23 cellular contexts compared by ENCODE assay signal in genomic region chrX:337331-337831, GRCh38. TPM values are rescaled to one million over a fixed set of nuclear protein-coding genes. Genes with fewer than 3 reads are reported as not detected.
DNase-seq lines count a peak whose midpoint lies in the region; ATAC-seq and TF ChIP-seq lines count a peak whose summit lies in the region.
"Had no signal": no experiment of that assay in that cellular context is flagged by ENCODE, and none has a peak within 500 bp of the region (broad histone marks: within the 10 kb centered on the region; RNA-seq: fewer than 3 reads in every experiment).

No MANE protein-coding gene starts in this region.

- ATAC-seq in upper lobe of right lung = no peak
- ATAC-seq: GM12878 had no signal

- no peaks in the 10 kb centered on the region for H3K9me3 ChIP-seq in left ventricle myocardium inferior (replicated peaks)
- no peaks in the 10 kb centered on the region for H3K9me3 ChIP-seq in mesenchymal stem cell (ENCODE audit: control insufficient read depth, low read length)
- H3K9me3 ChIP-seq in upper lobe of right lung = no peaks in the 10 kb centered on the region
- no peaks in the 10 kb centered on the region for H3K9me3 ChIP-seq in A673 (ENCODE audit: low read depth, low read length, poor library complexity, severe bottlenecking)
- H3K9me3 ChIP-seq: HAP-1, SJCRH30 had no signal

- CTCF ChIA-PET in A673 (lab: Charles Lee) = no interaction called here

- H3K4me3 ChIP-seq in left ventricle myocardium inferior = no peak overlapping the region
- peak overlapping the region in 1 of 2 experiments; percentile 18 for H3K4me3 ChIP-seq in mesenchymal stem cell (ENCODE audit: insufficient read depth in 1 of 2, low read depth in 1 of 2, low read length in 2 of 2)
- no peak overlapping the region for H3K4me3 ChIP-seq in upper lobe of right lung
- H3K4me3 ChIP-seq in A673 (ENCODE audit: low read depth, low read length, poor library complexity, severe bottlenecking) = no peak overlapping the region
- H3K4me3 ChIP-seq: GM12878, GM23248, HAP-1, SJCRH30 had no signal

- no peak overlapping the region for H3K4me3 Mint-ChIP-seq in activated naive CD4-positive, alpha-beta T cell treated with anti-CD3 and anti-CD28 coated beads, Interleukin-2, amount 50 U/mL, for 24 hours

- H2AFZ ChIP-seq in mesenchymal stem cell (ENCODE audit: low read depth, low read length) = no peak overlapping the region
- H2AFZ ChIP-seq: GM23248 had no signal

- TF ChIP-seq CTCF in left ventricle myocardium inferior (IDR thresholded peaks at IDR 0.05; ENCODE audit: borderline replicate concordance) (no peak), upper lobe of right lung (IDR thresholded peaks at IDR 0.05) (no peak), A673 (conservative IDR thresholded peaks at IDR 0.05; ENCODE audit: low read depth, low read length) (no peak)

- no peak overlapping the region for H2BK12ac ChIP-seq in mesenchymal stem cell (ENCODE audit: low read length in 2 of 2)

- H3K27me3 ChIP-seq in left ventricle myocardium inferior (ENCODE audit: low read depth) (no peaks in the 10 kb centered on the region), mesenchymal stem cell (ENCODE audit: control insufficient read depth in 1 of 2, insufficient read depth in 1 of 2, low read length in 2 of 2) (no peaks in the 10 kb centered on the region), upper lobe of right lung (no peaks in the 10 kb centered on the region), A673 (replicated peaks; ENCODE audit: insufficient read depth, low read depth, low read length, poor library complexity) (no peaks in the 10 kb centered on the region)
- H3K27me3 ChIP-seq: SJCRH30 had no signal

- no peak overlapping the region for H2BK120ac ChIP-seq in mesenchymal stem cell (ENCODE audit: low read depth, low read length)

- H3K36me3 Mint-ChIP-seq in activated naive CD4-positive, alpha-beta T cell treated with anti-CD3 and anti-CD28 coated beads, Interleukin-2, amount 50 U/mL, for 24 hours = peaks cover 4% of the 10 kb centered on the region

- H3K79me1 ChIP-seq in mesenchymal stem cell (replicated peaks; ENCODE audit: low read length, poor library complexity, severe bottlenecking) = peaks cover 2% of the 10 kb centered on the region

- no peak overlapping the region for H2AK5ac ChIP-seq in mesenchymal stem cell (ENCODE audit: low read length, severe bottlenecking)

- H3K36me3 ChIP-seq in left ventricle myocardium inferior (peaks cover 66% of the 10 kb centered on the region), mesenchymal stem cell (ENCODE audit: control insufficient read depth in 1 of 2, insufficient read depth in 2 of 2, low read depth in 1 of 2, low read length in 2 of 2) (peaks cover 0 to 83% of the 10 kb centered on the region in 2 experiments), upper lobe of right lung (no peaks in the 10 kb centered on the region), A673 (ENCODE audit: insufficient read depth, low read length, poor library complexity, severe bottlenecking) (no peaks in the 10 kb centered on the region)

- POLR2A ChIA-PET in A673 (lab: Charles Lee; ENCODE audit: low non-redundant PET) = no interaction called here

- no peaks in the 10 kb centered on the region for H3K9me3 Mint-ChIP-seq in activated naive CD4-positive, alpha-beta T cell treated with anti-CD3 and anti-CD28 coated beads, Interleukin-2, amount 50 U/mL, for 24 hours

- H3K27me3 Mint-ChIP-seq in activated naive CD4-positive, alpha-beta T cell treated with anti-CD3 and anti-CD28 coated beads, Interleukin-2, amount 50 U/mL, for 24 hours = no peaks in the 10 kb centered on the region
- H3K27me3 Mint-ChIP-seq: CD4-positive, CD25-positive, alpha-beta regulatory T cell had no signal

- H3K4me1 Mint-ChIP-seq in activated naive CD4-positive, alpha-beta T cell treated with anti-CD3 and anti-CD28 coated beads, Interleukin-2, amount 50 U/mL, for 24 hours = no peaks in the 10 kb centered on the region
- H3K4me1 Mint-ChIP-seq: CD4-positive, CD25-positive, alpha-beta regulatory T cell had no signal

- H4K8ac ChIP-seq in mesenchymal stem cell (ENCODE audit: low read length) = no peak overlapping the region

- H3K14ac ChIP-seq in mesenchymal stem cell (ENCODE audit: low read length in 2 of 2) = no peak overlapping the region

- BruUV-seq in A673 (replicated peaks; lab: Mats Ljungman, UMichigan) = no TSS peak

- no peaks in the 10 kb centered on the region for H3K4me1 ChIP-seq in left ventricle myocardium inferior
- H3K4me1 ChIP-seq in mesenchymal stem cell (ENCODE audit: control insufficient read depth, insufficient read depth, low read depth, low read length) = no peaks in the 10 kb centered on the region
- no peaks in the 10 kb centered on the region for H3K4me1 ChIP-seq in upper lobe of right lung
- no peaks in the 10 kb centered on the region for H3K4me1 ChIP-seq in A673 (ENCODE audit: insufficient read depth, low read length, poor library complexity, severe bottlenecking)
- H3K4me1 ChIP-seq: HAP-1, SJCRH30 had no signal

- DNase-seq in activated naive CD4-positive, alpha-beta T cell treated with Interleukin-2 at 50 U/mL for 16 hours = no peak
- DNase-seq in left ventricle myocardium inferior (peak; percentile 9), mesenchymal stem cell (no peak), upper lobe of right lung (peak; percentile 57), NCI-H1092 treated with DMSO at 0.1 percent for 48 hours (lab: John Stamatoyannopoulos, UW) (no peak), NCI-H128 (lab: John Stamatoyannopoulos, UW; ENCODE audit: unreplicated experiment) (no peak), A673 (ENCODE audit: low spot score) (no peak)
- DNase-seq: CD4-positive, CD25-positive, alpha-beta regulatory T cell; COR-L47; DMS153; GM23248; NCI-H1105 treated with DMSO at 0.1 percent for 48 hours; NCI-H187; NCI-H2107; NCI-H2227 treated with DMSO at 0.1 percent for 48 hours; NCI-H510A treated with DMSO at 0.1 percent for 48 hours; NCI-H774; RPMI8226; SJCRH30 had no signal

- H3K18ac ChIP-seq in mesenchymal stem cell (ENCODE audit: low read depth in 1 of 2, low read length in 2 of 2) = no peak overlapping the region

- H3K9ac ChIP-seq in mesenchymal stem cell (ENCODE audit: low read length) = no peak overlapping the region
- H3K9ac ChIP-seq: GM23248 had no signal

- H3K27ac Mint-ChIP-seq in activated naive CD4-positive, alpha-beta T cell treated with anti-CD3 and anti-CD28 coated beads, Interleukin-2, amount 50 U/mL, for 24 hours = peak overlapping the region; percentile 30

- H3K23ac ChIP-seq in mesenchymal stem cell (ENCODE audit: low read length in 2 of 2) = no peak overlapping the region

- no peak overlapping the region for H3K4me2 ChIP-seq in mesenchymal stem cell (ENCODE audit: low read length, poor library complexity, severe bottlenecking)

- no peak overlapping the region for H3K4ac ChIP-seq in mesenchymal stem cell (ENCODE audit: low read depth in 1 of 2, low read length in 2 of 2)

- no peak overlapping the region for H2BK5ac ChIP-seq in mesenchymal stem cell (ENCODE audit: low read depth, low read length, poor library complexity, severe bottlenecking)

- H2BK15ac ChIP-seq in mesenchymal stem cell (ENCODE audit: low read depth, poor library complexity, severe bottlenecking) = no peak overlapping the region

- H3K27ac ChIP-seq in left ventricle myocardium inferior (replicated peaks) (no peak overlapping the region), mesenchymal stem cell (ENCODE audit: low read length, poor library complexity, severe bottlenecking) (no peak overlapping the region), upper lobe of right lung (no peak overlapping the region), A673 (ENCODE audit: low read depth, low read length, poor library complexity, severe bottlenecking) (no peak overlapping the region)
- H3K27ac ChIP-seq: 22Rv1, GM23248, SJCRH30 had no signal

- H4K91ac ChIP-seq in mesenchymal stem cell (ENCODE audit: low read length) = peak overlapping the region; percentile 53

- WGBS in mesenchymal stem cell = 84% methylated on average over 38 of the region's 38 CpGs

- intact Hi-C loops in left ventricle myocardium inferior (cut with micrococcal nuclease) = no loop called here
- intact Hi-C loops in upper lobe of right lung (cut with DNase I) = no loop called here
- intact Hi-C loops in A673 (cut with micrococcal nuclease; ENCODE audit: unreplicated experiment) = no loop called here

RNA-seq across cellular contexts. Expression of gene GTPBP6, which starts 18.8 kb away (rescaled TPM):
- total RNA-seq in left ventricle myocardium inferior (51.1 TPM), upper lobe of right lung (55.1 TPM), A673 (2021) (82.3 and 85.1 TPM in 2 replicates)
- polyA plus RNA-seq in mesenchymal stem cell (2013, experiment 1 of 2) = 29.7 TPM
- 29.8 TPM for polyA plus RNA-seq in mesenchymal stem cell (2013, experiment 2 of 2)

RNA-seq across cellular contexts. Expression of gene PPP2R3B, which starts 49.3 kb away (rescaled TPM):
- total RNA-seq in left ventricle myocardium inferior (170 TPM), upper lobe of right lung (12.8 TPM), A673 (2021) (43.6 and 46.5 TPM in 2 replicates)
- polyA plus RNA-seq in mesenchymal stem cell (2013, experiment 1 of 2) = 6.5 TPM
- polyA plus RNA-seq in mesenchymal stem cell (2013, experiment 2 of 2) = 6.4 TPM

RNA-seq across cellular contexts. Expression of gene PLCXD1, which starts 56.2 kb away (rescaled TPM):
- total RNA-seq in left ventricle myocardium inferior (4.0 TPM), upper lobe of right lung (34.4 TPM), A673 (2021) (60.9 and 72.7 TPM in 2 replicates)
- polyA plus RNA-seq in mesenchymal stem cell (2013, experiment 1 of 2) = 15.8 TPM
- polyA plus RNA-seq in mesenchymal stem cell (2013, experiment 2 of 2) = 14.5 TPM

Comparison
In these comparisons a context has a peak if more than half of its experiments do, and no peak if none do; other contexts are left out.
1. DNase-seq: peak in left ventricle myocardium inferior (single experiment) and upper lobe of right lung (single experiment); none in activated naive CD4-positive, alpha-beta T cell treated with Interleukin-2 at 50 U/mL for 16 hours (single experiment), mesenchymal stem cell (single experiment), NCI-H1092 treated with DMSO at 0.1 percent for 48 hours (single experiment), NCI-H128 (single experiment) and A673 (single experiment).